9 cellular contexts compared by ENCODE assay signal in genomic region chr1:212949771-212950170, GRCh38. TPM values are rescaled to one million over a fixed set of nuclear protein-coding genes. Genes with fewer than 3 reads are reported as not detected.
DNase-seq lines count a peak whose midpoint lies in the region; ATAC-seq and TF ChIP-seq lines count a peak whose summit lies in the region.
"Had no signal": no experiment of that assay in that cellular context is flagged by ENCODE, and none has a peak within 500 bp of the region (broad histone marks: within the 10 kb centered on the region; RNA-seq: fewer than 3 reads in every experiment).

No MANE protein-coding gene starts in this region.

- H3K36me3 Mint-ChIP-seq in natural killer cell: no peaks in the 10 kb centered on the region
- peaks cover 5% of the 10 kb centered on the region for H3K36me3 Mint-ChIP-seq in natural killer cell treated with Interleukin-12 subunit alpha and Interleukin-12 subunit beta and Interleukin-15 and Interleukin-18, amount 100 ng/mL, for 72 hours

- H3K27ac Mint-ChIP-seq in natural killer cell: no peak overlapping the region
- H3K27ac Mint-ChIP-seq in natural killer cell treated with Interleukin-12 subunit alpha and Interleukin-12 subunit beta and Interleukin-15 and Interleukin-18, amount 100 ng/mL, for 72 hours: no peak overlapping the region

- WGBS in mesodermal cell (ENCODE audit: insufficient coverage in 2 of 2), 2 experiments: 43 to 44% methylated on average over 1 of the region's 2 CpGs

- in situ Hi-C loops in brain microvascular endothelial cell (cut with HindIII; ENCODE audit: low pct_ligation_motif_present, low sequenced_read_pairs): no loop called here

- intact Hi-C loops in natural killer cell (cut with micrococcal nuclease): no loop called here

- ATAC-seq in natural killer cell (no peak), GM21529 (IDR thresholded peaks at IDR 0.05; ENCODE audit: unreplicated experiment) (no peak)
- ATAC-seq in natural killer cell treated with Interleukin-12 subunit alpha and Interleukin-12 subunit beta and Interleukin-15 and Interleukin-18, amount 100 ng/mL, for 72 hours: no peak

- H3K4me3 ChIP-seq in brain microvascular endothelial cell (ENCODE audit: low read depth, low read length) (peak overlapping the region; percentile 71), mesodermal cell (ENCODE audit: extremely low read depth, insufficient read depth, low read length, poor library complexity, severe bottlenecking) (peak overlapping the region; percentile 68)

- DNase-seq in natural killer cell (no peak), brain microvascular endothelial cell (no peak), NCI-H187 treated with DMSO at 0.1 percent for 48 hours (lab: John Stamatoyannopoulos, UW) (no peak), medulla oblongata (ENCODE audit: extremely low spot score) (no peak), NCI-H2171 (lab: John Stamatoyannopoulos, UW) (no peak)
- no peak for DNase-seq in natural killer cell treated with Interleukin-12 subunit alpha and Interleukin-12 subunit beta and Interleukin-15 and Interleukin-18, amount 100 ng/mL, for 72 hours (ENCODE audit: low spot score)
- DNase-seq: SIG-M5 had no signal

- peak overlapping the region; percentile 72 for H3K4me3 Mint-ChIP-seq in natural killer cell
- H3K4me3 Mint-ChIP-seq in natural killer cell treated with Interleukin-12 subunit alpha and Interleukin-12 subunit beta and Interleukin-15 and Interleukin-18, amount 100 ng/mL, for 72 hours: no peak overlapping the region

- H3K27ac ChIP-seq in brain microvascular endothelial cell (no peak overlapping the region), mesodermal cell (ENCODE audit: low read depth, low read length, severe bottlenecking) (no peak overlapping the region)

- peaks cover 49 to 61% of the 10 kb centered on the region in 2 donors for H3K27me3 Mint-ChIP-seq in natural killer cell (ENCODE audit: low read depth in 2 of 2)
- H3K27me3 Mint-ChIP-seq in natural killer cell treated with Interleukin-12 subunit alpha and Interleukin-12 subunit beta and Interleukin-15 and Interleukin-18, amount 100 ng/mL, for 72 hours: peaks cover 38 to 45% of the 10 kb centered on the region in 2 donors

- no peaks in the 10 kb centered on the region for H3K4me1 ChIP-seq in mesodermal cell (ENCODE audit: control insufficient read depth, insufficient read depth, low read length, poor library complexity, severe bottlenecking)

- no peaks in the 10 kb centered on the region for H3K36me3 ChIP-seq in brain microvascular endothelial cell (replicated peaks)
- H3K36me3 ChIP-seq in mesodermal cell (ENCODE audit: control insufficient read depth, insufficient read depth, low read length): peaks cover 9% of the 10 kb centered on the region

- no peaks in the 10 kb centered on the region for H3K27me3 ChIP-seq in brain microvascular endothelial cell (replicated peaks)

- H3K9me3 ChIP-seq in mesodermal cell (ENCODE audit: control insufficient read depth, low read length): no peaks in the 10 kb centered on the region

- no peak for TF ChIP-seq CTCF in natural killer cell (IDR thresholded peaks at IDR 0.05)
- no peak for TF ChIP-seq CTCF in brain microvascular endothelial cell (IDR thresholded peaks at IDR 0.05; ENCODE audit: low read depth, low read length, missing control alignments)

- H3K4me1 Mint-ChIP-seq in natural killer cell: peaks cover 5 to 15% of the 10 kb centered on the region in 2 donors
- peaks cover 0 to 9% of the 10 kb centered on the region in 2 donors for H3K4me1 Mint-ChIP-seq in natural killer cell treated with Interleukin-12 subunit alpha and Interleukin-12 subunit beta and Interleukin-15 and Interleukin-18, amount 100 ng/mL, for 72 hours (ENCODE audit: low read depth in 2 of 2)

- H3K9me3 Mint-ChIP-seq in natural killer cell: no peaks in the 10 kb centered on the region
- no peaks in the 10 kb centered on the region for H3K9me3 Mint-ChIP-seq in natural killer cell treated with Interleukin-12 subunit alpha and Interleukin-12 subunit beta and Interleukin-15 and Interleukin-18, amount 100 ng/mL, for 72 hours

RNA-seq across cellular contexts. Expression of gene VASH2, which starts 0.6 kb away (rescaled TPM):
- not detected for total RNA-seq in natural killer cell
- total RNA-seq in natural killer cell treated with Interleukin-12 subunit alpha and Interleukin-12 subunit beta and Interleukin-15 and Interleukin-18, amount 100 ng/mL, for 72 hours: under 1 TPM in 1 of 2 donors, not detected in 1; 0.81 TPM
- polyA plus RNA-seq in mesodermal cell (2013, experiment 1 of 2): 9.2 TPM
- 9.3 TPM for polyA plus RNA-seq in mesodermal cell (2013, experiment 2 of 2)
